In genomic region chr5:53782620-53783019, GRCh38 we compare ENCODE assay signal across 1 cellular context.
TF ChIP-seq lines count a peak whose summit lies in the region.

No MANE protein-coding gene starts in this region.

TF ChIP-seq in H1, 55 proteins besides CTCF, POLR2A, EP300 and RAD21:
- TF ChIP-seq RBBP5 (IDR thresholded peaks at IDR 0.05; ENCODE audit: borderline replicate concordance, low read depth, low read length) (no peak), TEAD4 (IDR thresholded peaks at IDR 0.05; ENCODE audit: low read depth, low read length) (no peak), CHD1 (IDR thresholded peaks at IDR 0.05; ENCODE audit: low read depth, low read length) (no peak), E2F6 (IDR thresholded peaks at IDR 0.05) (no peak), NRF1 (IDR thresholded peaks at IDR 0.05; ENCODE audit: low read depth, low read length) (no peak), SIX5 (IDR thresholded peaks at IDR 0.05; ENCODE audit: low read depth, low read length) (no peak), ATF2 (IDR thresholded peaks at IDR 0.05; ENCODE audit: low read length) (no peak), GABPA (IDR thresholded peaks at IDR 0.05; ENCODE audit: borderline replicate concordance, insufficient read depth, low read length) (no peak)
